Comparison of ENCODE assay signal across 2 cellular contexts in genomic region chr18:2900742-2901404, GRCh38.
TF ChIP-seq lines count a peak whose summit lies in the region.

No MANE protein-coding gene starts in this region.

TF ChIP-seq in SK-N-SH, 30 proteins besides CTCF, POLR2A, EP300 and RAD21 (continued from another document):
- peak; percentile 78 for TF ChIP-seq REST (IDR thresholded peaks at IDR 0.05; ENCODE audit: low read depth, low read length)

TF ChIP-seq in SK-N-SH treated with all-trans-retinoic acid at 6 μM for 48 hours, 23 proteins besides CTCF, POLR2A, EP300 and RAD21 (continued from another document):
- no peak for TF ChIP-seq ZNF70 (CRISPR knock-in tag; IDR thresholded peaks at IDR 0.05)
- no peak for TF ChIP-seq ARNTL (CRISPR knock-in tag; IDR thresholded peaks at IDR 0.05; ENCODE audit: borderline replicate concordance, low read depth)
- TF ChIP-seq ZNF565 (CRISPR knock-in tag; conservative IDR thresholded peaks at IDR 0.05; ENCODE audit: low read depth) = no peak
- no peak for TF ChIP-seq ZC3H10 (CRISPR knock-in tag; IDR thresholded peaks at IDR 0.05)
- no peak for TF ChIP-seq PPARA (CRISPR knock-in tag; IDR thresholded peaks at IDR 0.05; ENCODE audit: borderline replicate concordance)
- no peak for TF ChIP-seq PATZ1 (CRISPR knock-in tag; IDR thresholded peaks at IDR 0.05; ENCODE audit: borderline replicate concordance)
- no peak for TF ChIP-seq OSR1 (CRISPR knock-in tag; IDR thresholded peaks at IDR 0.05)
